In the genomic region with DNA sequence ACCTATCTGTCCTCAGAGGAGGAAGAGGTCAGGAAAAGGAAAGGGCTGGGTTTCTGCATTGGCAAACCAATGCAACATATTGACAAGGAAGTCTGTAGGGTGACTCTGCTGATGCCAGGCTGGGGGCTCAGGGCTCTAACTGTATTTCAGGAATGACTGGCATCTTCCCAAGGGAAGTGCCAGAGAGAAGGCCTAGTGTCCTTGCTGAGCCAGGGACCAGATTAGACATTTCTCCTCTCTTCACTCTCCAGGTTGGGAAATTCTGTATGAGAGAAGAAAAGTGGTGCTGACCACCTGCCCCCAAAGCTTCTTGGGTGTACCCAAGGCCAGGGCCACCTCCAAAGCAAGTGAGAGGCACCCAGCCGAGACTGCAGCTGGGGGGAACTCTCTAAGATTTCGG, we compare ENCODE assay signal across 35 cellular contexts. TPM values are rescaled to one million over a fixed set of nuclear protein-coding genes. Genes with fewer than 3 reads are reported as not detected.
"Had no signal": no experiment of that assay in that cellular context is flagged by ENCODE, and none has a peak within 500 bp of the region (broad histone marks: within the 10 kb centered on the region; RNA-seq: fewer than 3 reads in every experiment).

No MANE protein-coding gene starts in this region.

- H3K36me3 ChIP-seq: adrenal gland, brain microvascular endothelial cell, breast epithelium had no signal

- H3K27me3 ChIP-seq: adrenal gland, body of pancreas, brain microvascular endothelial cell, breast epithelium had no signal

- H3K4me1 ChIP-seq: body of pancreas, breast epithelium had no signal

- H3K27ac Mint-ChIP-seq: activated B cell treated with CpG ODN at 0.5 μM for 24 hours; activated CD4-positive, alpha-beta memory T cell treated with anti-CD3 and anti-CD28 coated beads for 36 hours; activated CD4-positive, alpha-beta T cell treated with anti-CD3 and anti-CD28 coated beads, Interleukin-2, amount 10 ng/mL, durations not matched to agents 24 days and 14 days; activated CD8-positive, alpha-beta T cell treated with anti-CD3 and anti-CD28 coated beads for 36 hours; activated naive CD4-positive, alpha-beta T cell treated with anti-CD3 and anti-CD28 coated beads for 36 hours; activated naive CD4-positive, alpha-beta T cell treated with anti-CD3 and anti-CD28 coated beads, Interleukin-2, amount 50 U/mL, for 72 hours; activated naive CD8-positive, alpha-beta T cell treated with anti-CD3 and anti-CD28 coated beads for 36 hours; activated T-cell treated with anti-CD3 and anti-CD28 coated beads, Interleukin-2, amount 50 U/mL, for 72 hours; activated T-helper 1 cell treated with anti-CD3 and anti-CD28 coated beads, Interleukin-12 subunit alpha, Interleukin-12 subunit beta, Interleukin-2, Interleukin-4 antibody, amounts not matched to agents 30 ng/mL and 10 ng/mL and 1 ng/mL, durations not matched to agents 14 hours and 24 hours and 36 hours; activated T-helper 17 cell treated with anti-CD3 and anti-CD28 coated beads, Interleukin-2, amount 50 U/mL, for 72 hours; T-helper 1 cell treated with Interleukin-12 subunit alpha and Interleukin-12 subunit beta and Interleukin-4 antibody, amounts not matched to agents 30 μg/mL and 1 μg/mL, for 36 hours; T-helper 2 cell treated with Interferon-gamma antibody and Interleukin-4, amounts not matched to agents 5 μg/mL and 100 μg/mL, for 36 hours had no signal

- H3K27ac ChIP-seq: adrenal gland, body of pancreas, brain microvascular endothelial cell, breast epithelium, VCaP had no signal

- H3K4me3 ChIP-seq: adrenal gland, body of pancreas, breast epithelium had no signal

- ATAC-seq: activated CD8-positive, alpha-beta T cell treated with anti-CD3 and anti-CD28 coated beads for 36 hours; activated naive CD4-positive, alpha-beta T cell treated with anti-CD3 and anti-CD28 coated beads, Interleukin-2, amount 50 U/mL, for 72 hours; activated T-cell treated with anti-CD3 and anti-CD28 coated beads, Interleukin-2, amount 50 U/mL, for 4 hours; activated T-cell treated with anti-CD3 and anti-CD28 coated beads, Interleukin-2, amount 50 U/mL, for 72 hours; activated T-helper 17 cell treated with anti-CD3 and anti-CD28 coated beads, Interleukin-2, amount 50 U/mL, for 72 hours; body of pancreas had no signal

- H3K9me3 ChIP-seq: adrenal gland, body of pancreas had no signal

- H3K9me3 Mint-ChIP-seq: activated B cell treated with CpG ODN at 0.5 μM for 24 hours; activated CD4-positive, alpha-beta T cell treated with anti-CD3 and anti-CD28 coated beads, Interleukin-2, amount 10 ng/mL, durations not matched to agents 24 days and 14 days; activated CD8-positive, alpha-beta T cell treated with anti-CD3 and anti-CD28 coated beads for 36 hours; activated naive CD4-positive, alpha-beta T cell treated with anti-CD3 and anti-CD28 coated beads for 36 hours; activated naive CD4-positive, alpha-beta T cell treated with anti-CD3 and anti-CD28 coated beads, Interleukin-2, amount 50 U/mL, for 72 hours; activated T-cell treated with anti-CD3 and anti-CD28 coated beads, Interleukin-2, amount 50 U/mL, for 4 hours; activated T-helper 1 cell treated with anti-CD3 and anti-CD28 coated beads, Interleukin-12 subunit alpha, Interleukin-12 subunit beta, Interleukin-2, Interleukin-4 antibody, amounts not matched to agents 30 ng/mL and 10 ng/mL and 1 ng/mL, durations not matched to agents 14 hours and 24 hours and 36 hours; activated T-helper 17 cell treated with anti-CD3 and anti-CD28 coated beads, Interleukin-2, amount 50 U/mL, for 72 hours; T-helper 1 cell treated with Interleukin-12 subunit alpha and Interleukin-12 subunit beta and Interleukin-4 antibody, amounts not matched to agents 30 μg/mL and 1 μg/mL, for 36 hours; T-helper 2 cell treated with Interferon-gamma antibody and Interleukin-4, amounts not matched to agents 5 μg/mL and 100 μg/mL, for 36 hours had no signal

- DNase-seq: activated B cell treated with CpG ODN at 0.5 μM for 24 hours; activated CD4-positive, alpha-beta memory T cell treated with anti-CD3 and anti-CD28 coated beads for 36 hours; activated CD4-positive, alpha-beta T cell treated with anti-CD3 and anti-CD28 coated beads for 4 hours; activated CD4-positive, alpha-beta T cell treated with anti-CD3 and anti-CD28 coated beads, Interleukin-2, amount 10 ng/mL, durations not matched to agents 24 days and 14 days; activated CD4-positive, alpha-beta T cell treated with anti-CD3 and anti-CD28 coated beads, Interleukin-2, amount 50 U/mL, for 1 hour; activated CD4-positive, alpha-beta T cell treated with anti-CD3 and anti-CD28 coated beads, Interleukin-2, amount 50 U/mL, for 4 hours; activated CD4-positive, CD25-positive, alpha-beta regulatory T cell treated with anti-CD3 and anti-CD28 coated beads, Interleukin-2, amount 50 U/mL, for 72 hours; activated CD8-positive, alpha-beta memory T cell treated with anti-CD3 and anti-CD28 coated beads, Interleukin-2, amount 50 U/mL, for 4 hours; activated CD8-positive, alpha-beta T cell treated with anti-CD3 and anti-CD28 coated beads for 36 hours; activated effector memory CD4-positive, alpha-beta T cell treated with anti-CD3 and anti-CD28 coated beads, Interleukin-2, amount 50 U/mL, for 16 hours; activated gamma-delta T cell treated with Interleukin-2 at 50 U/mL for 16 hours; activated naive CD4-positive, alpha-beta T cell; activated naive CD4-positive, alpha-beta T cell treated with anti-CD3 and anti-CD28 coated beads for 36 hours; activated naive CD4-positive, alpha-beta T cell treated with anti-CD3 and anti-CD28 coated beads, Interleukin-2, amount 50 U/mL, for 16 hours; activated naive CD8-positive, alpha-beta T cell treated with anti-CD3 and anti-CD28 coated beads for 36 hours; activated T-cell treated with anti-CD3 and anti-CD28 coated beads for 4 hours; activated T-cell treated with anti-CD3 and anti-CD28 coated beads, Interleukin-2, amount 50 U/mL, for 1 hour; activated T-cell treated with anti-CD3 and anti-CD28 coated beads, Interleukin-2, amount 50 U/mL, for 4 hours; activated T-cell treated with anti-CD3 and anti-CD28 coated beads, Interleukin-2, amount 50 U/mL, for 72 hours; amniotic stem cell; aorta; body of pancreas; brain microvascular endothelial cell; central memory CD4-positive, alpha-beta T cell; T-helper 1 cell; T-helper 2 cell; T-helper 9 cell had no signal

- H3K4me3 Mint-ChIP-seq: activated B cell treated with CpG ODN at 0.5 μM for 24 hours; activated CD4-positive, alpha-beta memory T cell treated with anti-CD3 and anti-CD28 coated beads for 36 hours; activated CD4-positive, alpha-beta T cell treated with anti-CD3 and anti-CD28 coated beads, Interleukin-2, amount 10 ng/mL, durations not matched to agents 24 days and 14 days; activated CD8-positive, alpha-beta T cell treated with anti-CD3 and anti-CD28 coated beads for 36 hours; activated naive CD4-positive, alpha-beta T cell treated with anti-CD3 and anti-CD28 coated beads for 36 hours; activated naive CD8-positive, alpha-beta T cell treated with anti-CD3 and anti-CD28 coated beads for 36 hours; activated T-cell treated with anti-CD3 and anti-CD28 coated beads, Interleukin-2, amount 50 U/mL, for 4 hours; activated T-cell treated with anti-CD3 and anti-CD28 coated beads, Interleukin-2, amount 50 U/mL, for 72 hours; activated T-helper 1 cell treated with anti-CD3 and anti-CD28 coated beads, Interleukin-12 subunit alpha, Interleukin-12 subunit beta, Interleukin-2, Interleukin-4 antibody, amounts not matched to agents 30 ng/mL and 10 ng/mL and 1 ng/mL, durations not matched to agents 14 hours and 24 hours and 36 hours; activated T-helper 17 cell treated with anti-CD3 and anti-CD28 coated beads, Interleukin-2, amount 50 U/mL, for 72 hours; T-helper 1 cell treated with Interleukin-12 subunit alpha and Interleukin-12 subunit beta and Interleukin-4 antibody, amounts not matched to agents 30 μg/mL and 1 μg/mL, for 36 hours; T-helper 2 cell treated with Interferon-gamma antibody and Interleukin-4, amounts not matched to agents 5 μg/mL and 100 μg/mL, for 36 hours had no signal

- H3K27me3 Mint-ChIP-seq: activated CD8-positive, alpha-beta T cell treated with anti-CD3 and anti-CD28 coated beads for 36 hours; activated naive CD8-positive, alpha-beta T cell treated with anti-CD3 and anti-CD28 coated beads for 36 hours had no signal

- H3K36me3 Mint-ChIP-seq: activated CD4-positive, alpha-beta memory T cell treated with anti-CD3 and anti-CD28 coated beads for 36 hours; activated naive CD4-positive, alpha-beta T cell treated with anti-CD3 and anti-CD28 coated beads, Interleukin-2, amount 50 U/mL, for 72 hours; activated naive CD8-positive, alpha-beta T cell treated with anti-CD3 and anti-CD28 coated beads for 36 hours had no signal

- H3K4me1 Mint-ChIP-seq: activated CD4-positive, alpha-beta T cell treated with anti-CD3 and anti-CD28 coated beads, Interleukin-2, amount 10 ng/mL, durations not matched to agents 24 days and 14 days; activated naive CD8-positive, alpha-beta T cell treated with anti-CD3 and anti-CD28 coated beads for 36 hours; activated T-helper 17 cell treated with anti-CD3 and anti-CD28 coated beads, Interleukin-2, amount 50 U/mL, for 72 hours had no signal

RNA-seq across cellular contexts. Expression of gene GRIK4, which starts 27.2 kb away (rescaled TPM):
- total RNA-seq: activated B cell treated with CpG ODN at 0.5 μM for 24 hours; activated CD4-positive, alpha-beta memory T cell treated with anti-CD3 and anti-CD28 coated beads for 36 hours; activated CD8-positive, alpha-beta T cell treated with anti-CD3 and anti-CD28 coated beads for 36 hours; activated naive CD4-positive, alpha-beta T cell treated with anti-CD3 and anti-CD28 coated beads for 36 hours; activated naive CD4-positive, alpha-beta T cell treated with anti-CD3 and anti-CD28 coated beads, Interleukin-2, amount 50 U/mL, for 72 hours; activated T-helper 17 cell treated with anti-CD3 and anti-CD28 coated beads, Interleukin-2, amount 50 U/mL, for 72 hours; aorta; body of pancreas had no signal
- polyA plus RNA-seq: aorta had no signal
